In genomic region chr4:119666653-119667091, GRCh38 we compare ENCODE assay signal across 26 cellular contexts. TPM values are rescaled to one million over a fixed set of nuclear protein-coding genes. Genes with fewer than 3 reads are reported as not detected.
DNase-seq lines count a peak whose midpoint lies in the region; ATAC-seq and TF ChIP-seq lines count a peak whose summit lies in the region.
"Had no signal": no experiment of that assay in that cellular context is flagged by ENCODE, and none has a peak within 500 bp of the region (broad histone marks: within the 10 kb centered on the region; RNA-seq: fewer than 3 reads in every experiment).

No MANE protein-coding gene starts in this region.

- ATAC-seq in gastroesophageal sphincter (no peak), right cardiac atrium (no peak)

- H3K27me3 Mint-ChIP-seq in activated naive CD4-positive, alpha-beta T cell treated with anti-CD3 and anti-CD28 coated beads for 36 hours (ENCODE audit: low read depth), result peaks cover 7% of the 10 kb centered on the region

- H3K36me3 Mint-ChIP-seq in activated naive CD4-positive, alpha-beta T cell treated with anti-CD3 and anti-CD28 coated beads for 36 hours (ENCODE audit: low read depth), result no peaks in the 10 kb centered on the region

- TF ChIP-seq POLR2A in gastroesophageal sphincter (IDR thresholded peaks at IDR 0.05), result no peak

- H3K27me3 ChIP-seq in gastroesophageal sphincter, result no peaks in the 10 kb centered on the region
- H3K27me3 ChIP-seq in effector memory CD4-positive, alpha-beta T cell (replicated peaks; ENCODE audit: control insufficient read depth, insufficient read depth, low read length, poor library complexity, severe bottlenecking), result no peaks in the 10 kb centered on the region
- H3K27me3 ChIP-seq in right cardiac atrium (ENCODE audit: control insufficient read depth, insufficient read depth), result no peaks in the 10 kb centered on the region
- H3K27me3 ChIP-seq: cardiac muscle cell, dorsolateral prefrontal cortex, ovary, stomach, upper lobe of left lung had no signal

- 8% methylated on average over 1 of the region's 1 CpG; no CpG with 5 or more reads in 1 of the 2 donors for WGBS in gastroesophageal sphincter (ENCODE audit: low coverage in 1 of 2), 2 donors
- 24% methylated on average over 1 of the region's 1 CpG for WGBS in right cardiac atrium

- peak; percentile 3 for DNase-seq in NCI-H1092 treated with DMSO at 0.1 percent for 48 hours (lab: John Stamatoyannopoulos, UW)
- DNase-seq in NCI-H1092 (lab: John Stamatoyannopoulos, UW), result no peak
- peak; percentile 84 for DNase-seq in NCI-H82 treated with DMSO at 0.1 percent for 48 hours (lab: John Stamatoyannopoulos, UW; ENCODE audit: unreplicated experiment)
- DNase-seq in retina, result peak; percentile 36
- DNase-seq in activated naive CD4-positive, alpha-beta T cell treated with anti-CD3 and anti-CD28 coated beads for 36 hours, result no peak
- DNase-seq in effector memory CD4-positive, alpha-beta T cell, result no peak
- DNase-seq in right cardiac atrium, result no peak
- DNase-seq: 8988T; activated CD4-positive, alpha-beta T cell treated with anti-CD3 and anti-CD28 coated beads, Interleukin-2, amount 10 ng/mL, durations not matched to agents 24 days and 14 days; activated CD8-positive, alpha-beta memory T cell treated with anti-CD3 and anti-CD28 coated beads, Interleukin-2, amount 50 U/mL, for 4 hours; activated effector memory CD4-positive, alpha-beta T cell treated with anti-CD3 and anti-CD28 coated beads, Interleukin-2, amount 50 U/mL, for 16 hours; Caco-2; dorsolateral prefrontal cortex; erythroblast; GDM1; GOT3; left ventricle myocardium inferior; NCI-H2171 treated with DMSO at 0.1 percent for 48 hours; ovary; stomach; SW 1271; upper lobe of left lung had no signal

- H3K4me3 Mint-ChIP-seq in activated naive CD4-positive, alpha-beta T cell treated with anti-CD3 and anti-CD28 coated beads for 36 hours, result no peak overlapping the region
- H3K4me3 Mint-ChIP-seq: activated CD4-positive, alpha-beta T cell treated with anti-CD3 and anti-CD28 coated beads, Interleukin-2, amount 10 ng/mL, durations not matched to agents 24 days and 14 days; B cell had no signal

- H3K36me3 ChIP-seq in gastroesophageal sphincter, result no peaks in the 10 kb centered on the region
- no peaks in the 10 kb centered on the region for H3K36me3 ChIP-seq in effector memory CD4-positive, alpha-beta T cell (ENCODE audit: control insufficient read depth, insufficient read depth, low read length)
- H3K36me3 ChIP-seq: cardiac muscle cell, left ventricle myocardium inferior, ovary, stomach, upper lobe of left lung had no signal

- H3K27ac Mint-ChIP-seq in activated naive CD4-positive, alpha-beta T cell treated with anti-CD3 and anti-CD28 coated beads for 36 hours, result no peak overlapping the region
- H3K27ac Mint-ChIP-seq: activated CD4-positive, alpha-beta T cell treated with anti-CD3 and anti-CD28 coated beads, Interleukin-2, amount 10 ng/mL, durations not matched to agents 24 days and 14 days; B cell had no signal

- H3K9me3 ChIP-seq in gastroesophageal sphincter (no peaks in the 10 kb centered on the region), right cardiac atrium (ENCODE audit: control insufficient read depth, low read length) (no peaks in the 10 kb centered on the region)
- no peaks in the 10 kb centered on the region for H3K9me3 ChIP-seq in effector memory CD4-positive, alpha-beta T cell (ENCODE audit: control insufficient read depth, low read length)
- H3K9me3 ChIP-seq: Caco-2, left ventricle myocardium inferior, ovary, stomach, upper lobe of left lung had no signal

- CTCF ChIA-PET in activated naive CD4-positive, alpha-beta T cell treated with anti-CD3 and anti-CD28 coated beads for 36 hours (lab: Charles Lee), result no interaction called here

- H3K4me1 Mint-ChIP-seq in activated naive CD4-positive, alpha-beta T cell treated with anti-CD3 and anti-CD28 coated beads for 36 hours (ENCODE audit: low read depth), result no peaks in the 10 kb centered on the region
- H3K4me1 Mint-ChIP-seq: activated CD4-positive, alpha-beta T cell treated with anti-CD3 and anti-CD28 coated beads, Interleukin-2, amount 10 ng/mL, durations not matched to agents 24 days and 14 days; B cell had no signal

- TF ChIP-seq EP300 in gastroesophageal sphincter (IDR thresholded peaks at IDR 0.05), result no peak

- H3K4me1 ChIP-seq in gastroesophageal sphincter, result peaks cover 0 to 57% (median 8%) of the 10 kb centered on the region in 3 donors
- H3K4me1 ChIP-seq in effector memory CD4-positive, alpha-beta T cell (ENCODE audit: control insufficient read depth, insufficient read depth, low read length, poor library complexity, severe bottlenecking), result no peaks in the 10 kb centered on the region
- no peaks in the 10 kb centered on the region for H3K4me1 ChIP-seq in right cardiac atrium (ENCODE audit: control insufficient read depth, insufficient read depth, low read length)
- H3K4me1 ChIP-seq: left ventricle myocardium inferior had no signal

- intact Hi-C loops in activated naive CD4-positive, alpha-beta T cell treated with anti-CD3 and anti-CD28 coated beads for 36 hours (cut with micrococcal nuclease), result no loop called here
- intact Hi-C loops in right cardiac atrium (cut with DNase I), result no loop called here

- no peaks in the 10 kb centered on the region for H3K9me3 Mint-ChIP-seq in activated naive CD4-positive, alpha-beta T cell treated with anti-CD3 and anti-CD28 coated beads for 36 hours
- H3K9me3 Mint-ChIP-seq: activated CD4-positive, alpha-beta T cell treated with anti-CD3 and anti-CD28 coated beads, Interleukin-2, amount 10 ng/mL, durations not matched to agents 24 days and 14 days had no signal

- no peak overlapping the region for H3K4me3 ChIP-seq in gastroesophageal sphincter
- H3K4me3 ChIP-seq in effector memory CD4-positive, alpha-beta T cell (ENCODE audit: insufficient read depth, low read depth, low read length, poor library complexity, severe bottlenecking), result no peak overlapping the region
- no peak overlapping the region for H3K4me3 ChIP-seq in right cardiac atrium (ENCODE audit: low read length)
- H3K4me3 ChIP-seq: cardiac muscle cell, dorsolateral prefrontal cortex, left ventricle myocardium inferior, ovary, stomach, upper lobe of left lung had no signal

- TF ChIP-seq CTCF in gastroesophageal sphincter (IDR thresholded peaks at IDR 0.05), result no peak

- H3K27ac ChIP-seq in gastroesophageal sphincter, result peak overlapping the region in 3 of 4 donors; percentile 29 to 58 (median 38)
- no peak overlapping the region for H3K27ac ChIP-seq in effector memory CD4-positive, alpha-beta T cell (ENCODE audit: insufficient read depth, low read length, poor library complexity, severe bottlenecking)
- H3K27ac ChIP-seq in right cardiac atrium (ENCODE audit: low read length), result no peak overlapping the region
- H3K27ac ChIP-seq: cardiac muscle cell, dorsolateral prefrontal cortex, left ventricle myocardium inferior, ovary, RWPE1, stomach, upper lobe of left lung had no signal

RNA-seq across cellular contexts. Expression of gene PDE5A, which starts 38.1 kb away (rescaled TPM):
- total RNA-seq in gastroesophageal sphincter (100 to 1,000 TPM; 126 to 358 (median 212) TPM), right cardiac atrium (10 to 100 TPM in 2 of 4 donors, 1 to 10 TPM in 2; 7.1 to 11.8 (median 10.2) TPM)
- under 1 TPM; 0.41 to 0.44 TPM for total RNA-seq in activated naive CD4-positive, alpha-beta T cell treated with anti-CD3 and anti-CD28 coated beads for 36 hours
- 2.8 TPM for polyA plus RNA-seq in right cardiac atrium
- total RNA-seq: activated CD4-positive, alpha-beta T cell treated with anti-CD3 and anti-CD28 coated beads, Interleukin-2, amount 10 ng/mL, durations not matched to agents 24 days and 14 days had no signal

Comparison
In these comparisons a context has a peak if more than half of its experiments do, and no peak if none do; other contexts are left out.
1. DNase-seq: peak in NCI-H1092 treated with DMSO at 0.1 percent for 48 hours (single experiment), NCI-H82 treated with DMSO at 0.1 percent for 48 hours (single experiment) and retina (single experiment); none in NCI-H1092 (single experiment), activated naive CD4-positive, alpha-beta T cell treated with anti-CD3 and anti-CD28 coated beads for 36 hours (single experiment), effector memory CD4-positive, alpha-beta T cell (0 of 3) and right cardiac atrium (0 of 3).
2. H3K27ac ChIP-seq: peak in gastroesophageal sphincter (3 of 4); none in effector memory CD4-positive, alpha-beta T cell (single experiment) and right cardiac atrium (single experiment).
3. RNA of gene PDE5A, which starts 38.1 kb away (total RNA-seq): 126 to 358 TPM in gastroesophageal sphincter; 7.1 to 11.8 TPM in right cardiac atrium and 0.41 to 0.44 TPM in activated naive CD4-positive, alpha-beta T cell treated with anti-CD3 and anti-CD28 coated beads for 36 hours; every median in the first group is over 4 times any median in the second.